Comparison of ENCODE assay signal across 1 cellular context in genomic region chr12:53343978-53344377, GRCh38.
TF ChIP-seq lines count a peak whose summit lies in the region.

No MANE protein-coding gene starts in this region.

TF ChIP-seq in IMR-90, 13 proteins besides CTCF, POLR2A, EP300 and RAD21:
- no peak for TF ChIP-seq RFX5 (IDR thresholded peaks at IDR 0.05; ENCODE audit: low read depth, low read length)
- TF ChIP-seq MAFK (IDR thresholded peaks at IDR 0.05; ENCODE audit: low read depth, low read length): no peak
- TF ChIP-seq CEBPB (IDR thresholded peaks at IDR 0.05; ENCODE audit: low read depth, low read length): no peak
- TF ChIP-seq, protein P1, sequence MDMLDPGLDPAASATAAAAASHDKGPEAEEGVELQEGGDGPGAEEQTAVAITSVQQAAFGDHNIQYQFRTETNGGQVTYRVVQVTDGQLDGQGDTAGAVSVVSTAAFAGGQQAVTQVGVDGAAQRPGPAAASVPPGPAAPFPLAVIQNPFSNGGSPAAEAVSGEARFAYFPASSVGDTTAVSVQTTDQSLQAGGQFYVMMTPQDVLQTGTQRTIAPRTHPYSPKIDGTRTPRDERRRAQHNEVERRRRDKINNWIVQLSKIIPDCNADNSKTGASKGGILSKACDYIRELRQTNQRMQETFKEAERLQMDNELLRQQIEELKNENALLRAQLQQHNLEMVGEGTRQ (IDR thresholded peaks at IDR 0.05; ENCODE audit: low read depth, low read length): no peak
- no peak for TF ChIP-seq FOS (IDR thresholded peaks at IDR 0.05; ENCODE audit: low read depth, low read length)
- TF ChIP-seq SMC3 (IDR thresholded peaks at IDR 0.05; ENCODE audit: low read depth, low read length): no peak
- no peak for TF ChIP-seq MAZ (IDR thresholded peaks at IDR 0.05; ENCODE audit: borderline replicate concordance, low read depth, low read length)
- TF ChIP-seq NFE2L2 (IDR thresholded peaks at IDR 0.05; ENCODE audit: low read depth, low read length): no peak
- TF ChIP-seq, protein P2, sequence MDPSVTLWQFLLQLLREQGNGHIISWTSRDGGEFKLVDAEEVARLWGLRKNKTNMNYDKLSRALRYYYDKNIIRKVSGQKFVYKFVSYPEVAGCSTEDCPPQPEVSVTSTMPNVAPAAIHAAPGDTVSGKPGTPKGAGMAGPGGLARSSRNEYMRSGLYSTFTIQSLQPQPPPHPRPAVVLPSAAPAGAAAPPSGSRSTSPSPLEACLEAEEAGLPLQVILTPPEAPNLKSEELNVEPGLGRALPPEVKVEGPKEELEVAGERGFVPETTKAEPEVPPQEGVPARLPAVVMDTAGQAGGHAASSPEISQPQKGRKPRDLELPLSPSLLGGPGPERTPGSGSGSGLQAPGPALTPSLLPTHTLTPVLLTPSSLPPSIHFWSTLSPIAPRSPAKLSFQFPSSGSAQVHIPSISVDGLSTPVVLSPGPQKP (IDR thresholded peaks at IDR 0.05; ENCODE audit: borderline replicate concordance, low read depth, low read length): no peak
- TF ChIP-seq CHD1 (IDR thresholded peaks at IDR 0.05; ENCODE audit: low read depth, low read length): no peak
- TF ChIP-seq RCOR1 (IDR thresholded peaks at IDR 0.05; ENCODE audit: insufficient replicate concordance, low read length): no peak
- no peak for TF ChIP-seq BHLHE40 (IDR thresholded peaks at IDR 0.05; ENCODE audit: low read depth, low read length)
- TF ChIP-seq MXI1 (IDR thresholded peaks at IDR 0.05; ENCODE audit: borderline replicate concordance, low read depth, low read length): no peak
